Comparison of ENCODE assay signal across 8 cellular contexts in genomic region chr17:28745052-28745776, GRCh38. TPM values are rescaled to one million over a fixed set of nuclear protein-coding genes. Genes with fewer than 3 reads are reported as not detected.
DNase-seq lines count a peak whose midpoint lies in the region; ATAC-seq and TF ChIP-seq lines count a peak whose summit lies in the region.

No MANE protein-coding gene starts in this region.

- CTCF ChIA-PET in activated CD8-positive, alpha-beta T cell treated with anti-CD3 and anti-CD28 coated beads, Interleukin-2, amount 10 ng/mL, durations not matched to agents 7 days and 5 days (lab: Charles Lee) = interaction anchor here (0.9 to 17.5 kb wide), 6 partner anchors 9 to 208 kb away, joined by 3 to 736 read pairs (median 4); partner anchors contain the start of genes NEK8 and TLCD1

- H3K27ac ChIP-seq in foreskin keratinocyte (peak overlapping the region; percentile 94), neural cell (ENCODE audit: low read length) (peak overlapping the region; percentile 97)

- ATAC-seq in activated CD8-positive, alpha-beta T cell treated with anti-CD3 and anti-CD28 coated beads, Interleukin-2, amount 10 ng/mL, durations not matched to agents 7 days and 5 days = peak; percentile 17
- ATAC-seq in foreskin keratinocyte = no peak

- peaks cover 17% of the 10 kb centered on the region for H3K36me3 ChIP-seq in neural cell (ENCODE audit: insufficient read depth, low read length)

- peaks cover 25% of the 10 kb centered on the region for H3K36me3 Mint-ChIP-seq in activated CD8-positive, alpha-beta T cell treated with anti-CD3 and anti-CD28 coated beads, Interleukin-2, amount 10 ng/mL, durations not matched to agents 7 days and 5 days (ENCODE audit: low read depth)

- POLR2A ChIA-PET in activated CD8-positive, alpha-beta T cell treated with anti-CD3 and anti-CD28 coated beads, Interleukin-2, amount 10 ng/mL, durations not matched to agents 7 days and 5 days (lab: Charles Lee) = interaction anchor here (0.8 to 13.0 kb wide), 4 partner anchors 19 to 97 kb away, joined by 4 to 212 read pairs (median 6); partner anchors contain the start of genes FAM222B, NEK8, RPL23A and SDF2

- peak overlapping the region; percentile 90 for H3K4me3 Mint-ChIP-seq in activated CD8-positive, alpha-beta T cell treated with anti-CD3 and anti-CD28 coated beads, Interleukin-2, amount 10 ng/mL, durations not matched to agents 7 days and 5 days

- in situ Hi-C loops in G401 (cut with HindIII; ENCODE audit: low sequenced_read_pairs) = no loop called here

- TF ChIP-seq RAD21 in neural cell (conservative IDR thresholded peaks at IDR 0.05) = no peak

- H3K4me1 Mint-ChIP-seq in activated CD8-positive, alpha-beta T cell treated with anti-CD3 and anti-CD28 coated beads, Interleukin-2, amount 10 ng/mL, durations not matched to agents 7 days and 5 days (ENCODE audit: low read depth) = peaks cover 48% of the 10 kb centered on the region

- TF ChIP-seq CTCF in foreskin keratinocyte (conservative IDR thresholded peaks at IDR 0.05) (no peak), neural cell (IDR thresholded peaks at IDR 0.05; ENCODE audit: poor library complexity, severe bottlenecking) (no peak)

- H3K4me2 ChIP-seq in neural cell (ENCODE audit: low read length) = peak overlapping the region; percentile 92

- H3K27me3 ChIP-seq in foreskin keratinocyte (no peaks in the 10 kb centered on the region), neural cell (ENCODE audit: insufficient read depth, low read depth, low read length) (no peaks in the 10 kb centered on the region)

- no peak overlapping the region for H2AFZ ChIP-seq in neural cell (ENCODE audit: low read depth, low read length)

- peaks cover 33% of the 10 kb centered on the region for H3K79me2 ChIP-seq in neural cell (replicated peaks; ENCODE audit: insufficient read depth, low read length)

- peaks cover 16% of the 10 kb centered on the region for H3K4me1 ChIP-seq in foreskin keratinocyte

- H3K27ac Mint-ChIP-seq in activated CD8-positive, alpha-beta T cell treated with anti-CD3 and anti-CD28 coated beads, Interleukin-2, amount 10 ng/mL, durations not matched to agents 7 days and 5 days = peak overlapping the region; percentile 95

- peaks cover 19% of the 10 kb centered on the region for H4K20me1 ChIP-seq in neural cell (ENCODE audit: insufficient read depth)

- peak; percentile 68 for DNase-seq in G401 (ENCODE audit: low spot score)
- DNase-seq in NCI-H1105 (lab: John Stamatoyannopoulos, UW) = peak; percentile 11
- peak; percentile 57 for DNase-seq in activated CD8-positive, alpha-beta T cell treated with anti-CD3 and anti-CD28 coated beads, Interleukin-2, amount 10 ng/mL, durations not matched to agents 7 days and 5 days
- DNase-seq in foreskin keratinocyte = peak in 1 of 2 donors; percentile 40
- no peak for DNase-seq in effector CD8-positive, alpha-beta T cell (lab: John Stamatoyannopoulos, UW)
- DNase-seq in activated gamma-delta T cell treated with Interleukin-2 at 50 U/mL for 16 hours = no peak
- no peak for DNase-seq in NOMO-1 (lab: John Stamatoyannopoulos, UW; ENCODE audit: unreplicated experiment in 2 of 2)

- no peaks in the 10 kb centered on the region for H3K9me2 ChIP-seq in neural cell (ENCODE audit: insufficient read depth, low read length)

- H3K27me3 Mint-ChIP-seq in activated CD8-positive, alpha-beta T cell treated with anti-CD3 and anti-CD28 coated beads, Interleukin-2, amount 10 ng/mL, durations not matched to agents 7 days and 5 days (ENCODE audit: low read depth) = no peaks in the 10 kb centered on the region

- no peaks in the 10 kb centered on the region for H3K9me3 Mint-ChIP-seq in activated CD8-positive, alpha-beta T cell treated with anti-CD3 and anti-CD28 coated beads, Interleukin-2, amount 10 ng/mL, durations not matched to agents 7 days and 5 days (ENCODE audit: insufficient read depth)

- peaks cover 4% of the 10 kb centered on the region for H3F3A ChIP-seq in neural cell (ENCODE audit: insufficient read depth, low read length, poor library complexity, severe bottlenecking)

- peak overlapping the region; percentile 84 for H3K4me3 ChIP-seq in neural cell (ENCODE audit: low read length)

- H3K9ac ChIP-seq in neural cell (ENCODE audit: low read length) = peak overlapping the region; percentile 99

- no peak for TF ChIP-seq EP300 in neural cell (conservative IDR thresholded peaks at IDR 0.05; ENCODE audit: poor library complexity, severe bottlenecking)

- no peaks in the 10 kb centered on the region for H3K9me3 ChIP-seq in neural cell (ENCODE audit: low read length)

TF ChIP-seq in neural cell, 6 proteins besides CTCF, POLR2A, EP300 and RAD21:
- TF ChIP-seq REST (IDR thresholded peaks at IDR 0.05; ENCODE audit: borderline replicate concordance) = no peak
- no peak for TF ChIP-seq MXI1 (conservative IDR thresholded peaks at IDR 0.05; ENCODE audit: poor library complexity, severe bottlenecking)
- TF ChIP-seq TAF1 (IDR thresholded peaks at IDR 0.05; ENCODE audit: low read depth) = no peak
- no peak for TF ChIP-seq EZH2 (IDR thresholded peaks at IDR 0.05; ENCODE audit: borderline replicate concordance, insufficient read depth, low read length, poor library complexity, severe bottlenecking)
- no peak for TF ChIP-seq POLR2AphosphoS5 (IDR thresholded peaks at IDR 0.05)
- no peak for TF ChIP-seq SMC3 (conservative IDR thresholded peaks at IDR 0.05; ENCODE audit: poor library complexity)

RNA-seq across cellular contexts. Expression of gene TRAF4, which starts 1.4 kb away (rescaled TPM):
- total RNA-seq in G401 (2014; rRNA removed; shearing (Covaris generic)) = 51.8 and 69.0 TPM in 2 replicates
- total RNA-seq in activated CD8-positive, alpha-beta T cell treated with anti-CD3 and anti-CD28 coated beads, Interleukin-2, amount 10 ng/mL, durations not matched to agents 7 days and 5 days = 10 to 100 TPM; 66.0 to 78.4 TPM
- total RNA-seq in foreskin keratinocyte = 77.9 and 82.6 TPM in 2 replicates
- polyA plus RNA-seq in foreskin keratinocyte = 74.6 and 77.3 TPM in 2 replicates
- 139 and 146 TPM in 2 replicates for polyA plus RNA-seq in neural cell
- polyA minus RNA-seq in neural cell = 75.7 and 99.8 TPM in 2 replicates

RNA-seq across cellular contexts. Expression of gene NEK8, which starts 16.6 kb away (rescaled TPM):
- 10.2 and 15.1 TPM in 2 replicates for total RNA-seq in G401 (2014; rRNA removed; shearing (Covaris generic))
- 1 to 10 TPM; 4.8 to 5.0 TPM for total RNA-seq in activated CD8-positive, alpha-beta T cell treated with anti-CD3 and anti-CD28 coated beads, Interleukin-2, amount 10 ng/mL, durations not matched to agents 7 days and 5 days
- total RNA-seq in foreskin keratinocyte = 3.4 and 3.6 TPM in 2 replicates
- polyA plus RNA-seq in foreskin keratinocyte (2.0 and 2.1 TPM in 2 replicates), neural cell (1.5 and 2.0 TPM in 2 replicates)
- 0.24 and 0.93 TPM in 2 replicates for polyA minus RNA-seq in neural cell

RNA-seq across cellular contexts. Expression of gene TLCD1, which starts 19.2 kb away (rescaled TPM):
- total RNA-seq in G401 (2014; rRNA removed; shearing (Covaris generic)) = 9.2 and 12.1 TPM in 2 replicates
- 1 to 10 TPM; 2.8 to 3.0 TPM for total RNA-seq in activated CD8-positive, alpha-beta T cell treated with anti-CD3 and anti-CD28 coated beads, Interleukin-2, amount 10 ng/mL, durations not matched to agents 7 days and 5 days
- total RNA-seq in foreskin keratinocyte = 11.2 and 17.1 TPM in 2 replicates
- polyA plus RNA-seq in foreskin keratinocyte (17.7 and 19.4 TPM in 2 replicates), neural cell (not detected in 2 replicates)
- not detected in 2 replicates for polyA minus RNA-seq in neural cell

RNA-seq across cellular contexts. Expression of gene RPL23A, which starts 25.4 kb away (rescaled TPM):
- total RNA-seq in G401 (2014; rRNA removed; shearing (Covaris generic)) = 1,133 and 1,289 TPM in 2 replicates
- 1,000 to 10,000 TPM; 1,988 to 2,040 TPM for total RNA-seq in activated CD8-positive, alpha-beta T cell treated with anti-CD3 and anti-CD28 coated beads, Interleukin-2, amount 10 ng/mL, durations not matched to agents 7 days and 5 days
- 1,328 and 1,341 TPM in 2 replicates for total RNA-seq in foreskin keratinocyte
- polyA plus RNA-seq in foreskin keratinocyte (1,847 and 1,895 TPM in 2 replicates), neural cell (292 and 297 TPM in 2 replicates)
- polyA minus RNA-seq in neural cell = 108 and 122 TPM in 2 replicates

RNA-seq across cellular contexts. Expression of gene RAB34, which starts 27.5 kb away (rescaled TPM):
- total RNA-seq in G401 (2014; rRNA removed; shearing (Covaris generic)) = 373 TPM in 2 replicates
- total RNA-seq in activated CD8-positive, alpha-beta T cell treated with anti-CD3 and anti-CD28 coated beads, Interleukin-2, amount 10 ng/mL, durations not matched to agents 7 days and 5 days = 10 to 100 TPM in 1 of 2 experiments, 1 to 10 TPM in 1; 10.0 to 12.7 TPM
- total RNA-seq in foreskin keratinocyte = 160 and 161 TPM in 2 replicates
- polyA plus RNA-seq in foreskin keratinocyte (160 and 161 TPM in 2 replicates), neural cell (3.4 and 9.3 TPM in 2 replicates)
- 1.7 and 2.4 TPM in 2 replicates for polyA minus RNA-seq in neural cell

Comparison
In these comparisons a context has a peak if more than half of its experiments do, and no peak if none do; other contexts are left out.
1. DNase-seq: peak in G401 (single experiment), NCI-H1105 (single experiment) and activated CD8-positive, alpha-beta T cell treated with anti-CD3 and anti-CD28 coated beads, Interleukin-2, amount 10 ng/mL, durations not matched to agents 7 days and 5 days (single experiment); none in effector CD8-positive, alpha-beta T cell (single experiment), activated gamma-delta T cell treated with Interleukin-2 at 50 U/mL for 16 hours (single experiment) and NOMO-1 (0 of 2).